16 cellular contexts compared by ENCODE assay signal in genomic region chr2:20624884-20625485, GRCh38. TPM values are rescaled to one million over a fixed set of nuclear protein-coding genes. Genes with fewer than 3 reads are reported as not detected.
DNase-seq lines count a peak whose midpoint lies in the region; ATAC-seq and TF ChIP-seq lines count a peak whose summit lies in the region.
"Had no signal": no experiment of that assay in that cellular context is flagged by ENCODE, and none has a peak within 500 bp of the region (broad histone marks: within the 10 kb centered on the region; RNA-seq: fewer than 3 reads in every experiment).

No MANE protein-coding gene starts in this region.

- H3K27me3 ChIP-seq in heart right ventricle (no peaks in the 10 kb centered on the region), mucosa of stomach (ENCODE audit: control insufficient read depth, insufficient read depth, low read length) (no peaks in the 10 kb centered on the region), thoracic aorta (replicated peaks; ENCODE audit: insufficient read depth) (no peaks in the 10 kb centered on the region)

- WGBS in heart right ventricle, 2 donors = 81% methylated on average over 11 of the region's 11 CpGs

- H3K36me3 ChIP-seq in heart right ventricle (peaks cover 0 to 63% (median 0%) of the 10 kb centered on the region in 9 donors), mucosa of stomach (ENCODE audit: control insufficient read depth, insufficient read depth, low read length) (peaks cover 6% of the 10 kb centered on the region), thoracic aorta (peaks cover 50% of the 10 kb centered on the region)

- H3K9me3 ChIP-seq in heart right ventricle = no peaks in the 10 kb centered on the region
- H3K9me3 ChIP-seq in mucosa of stomach (ENCODE audit: control insufficient read depth, low read length) = no peaks in the 10 kb centered on the region
- no peaks in the 10 kb centered on the region for H3K9me3 ChIP-seq in thoracic aorta
- H3K9me3 ChIP-seq: HAP-1 had no signal

- ATAC-seq in heart right ventricle (no peak), thoracic aorta (ENCODE audit: insufficient number of reproducible peaks, low FRiP score, low read depth) (no peak), GM19395 (IDR thresholded peaks at IDR 0.05; ENCODE audit: unreplicated experiment) (no peak)
- ATAC-seq: activated naive CD4-positive, alpha-beta T cell treated with anti-CD3 and anti-CD28 coated beads, Interleukin-2, amount 50 U/mL, for 72 hours; natural killer cell treated with Interleukin-12 subunit alpha and Interleukin-12 subunit beta and Interleukin-15 and Interleukin-18, amount 100 ng/mL, for 72 hours; stimulated activated naive CD8-positive, alpha-beta T cell treated with anti-CD3 and anti-CD28 coated beads, Interleukin-15, Interleukin-2, amounts not matched to agents 100 U/mL and 50 U/mL, for 24 hours had no signal

- intact Hi-C loops in heart right ventricle (cut with DNase I) = no loop called here

- H3K4me3 ChIP-seq in heart right ventricle (no peak overlapping the region), mucosa of stomach (ENCODE audit: low read length) (no peak overlapping the region), thoracic aorta (no peak overlapping the region)
- H3K4me3 ChIP-seq: HAP-1 had no signal

- H3K27ac ChIP-seq in angular gyrus (ENCODE audit: low read depth, low read length) = peak overlapping the region; percentile 80
- H3K27ac ChIP-seq in heart right ventricle = peak overlapping the region; percentile 54 to 98 (median 86)
- H3K27ac ChIP-seq in thoracic aorta = peak overlapping the region; percentile 41 to 79

- no peak for DNase-seq in heart right ventricle
- no peak for DNase-seq in thoracic aorta (ENCODE audit: low spot score)
- no peak for DNase-seq in AML-193 (lab: John Stamatoyannopoulos, UW)
- DNase-seq in NOMO-1 treated with dmso at 0.1 percent for 144 hours (lab: John Stamatoyannopoulos, UW; ENCODE audit: unreplicated experiment) = no peak
- DNase-seq in NCI-H2227 (lab: John Stamatoyannopoulos, UW; ENCODE audit: unreplicated experiment) = no peak
- DNase-seq: activated B cell treated with CpG ODN at 0.5 μM for 24 hours; KBM-7; NCI-H226; stimulated activated naive CD8-positive, alpha-beta T cell treated with anti-CD3 and anti-CD28 coated beads, Interleukin-15, Interleukin-2, amounts not matched to agents 100 U/mL and 50 U/mL, for 24 hours; SW 1271 had no signal

- TF ChIP-seq CTCF in heart right ventricle (IDR thresholded peaks at IDR 0.05) (no peak), thoracic aorta (IDR thresholded peaks at IDR 0.05) (no peak)

- H3K4me1 ChIP-seq in heart right ventricle (peaks cover 17 to 79% (median 68%) of the 10 kb centered on the region in 9 donors), mucosa of stomach (ENCODE audit: control insufficient read depth, insufficient read depth, low read length) (peaks cover 15% of the 10 kb centered on the region), thoracic aorta (ENCODE audit: control insufficient read depth in 1 of 2, low read depth in 2 of 2) (peaks cover 0 to 35% of the 10 kb centered on the region in 2 donors)
- H3K4me1 ChIP-seq: HAP-1 had no signal

- H3K9ac ChIP-seq in mucosa of stomach (ENCODE audit: low read length) = peak overlapping the region; percentile 56

RNA-seq across cellular contexts. Expression of gene HS1BP3, which starts 25.9 kb away (rescaled TPM):
- 10 to 100 TPM; 11.3 to 26.3 (median 16.1) TPM for total RNA-seq in heart right ventricle
- polyA plus RNA-seq in heart right ventricle = 10 to 100 TPM; 16.8 to 24.6 TPM
- 10 to 100 TPM; 40.7 to 65.8 TPM for total RNA-seq in thoracic aorta

RNA-seq across cellular contexts. Expression of gene GDF7, which starts 42.0 kb away (rescaled TPM):
- 1 to 10 TPM in 1 of 10 donors, under 1 TPM in 9; 0.10 to 1.2 (median 0.66) TPM for total RNA-seq in heart right ventricle
- polyA plus RNA-seq in heart right ventricle = under 1 TPM; 0.17 to 0.37 TPM
- total RNA-seq in thoracic aorta = 10 to 100 TPM; 39.7 to 40.7 TPM

Comparison
In these comparisons a context has a peak if more than half of its experiments do, and no peak if none do; other contexts are left out.
1. RNA of gene GDF7, which starts 42.0 kb away (total RNA-seq): 39.7 to 40.7 TPM in thoracic aorta; 0.10 to 1.2 TPM in heart right ventricle; every median in the first group is over 10 times any median in the second.
2. Peak in every context shown above with its lines, with median percentiles within 50 percentile points of each other: H3K27ac ChIP-seq.